9 cellular contexts compared by ENCODE assay signal in genomic region chr13:98503175-98504028, GRCh38.
A peak's percentile ranks its signal among the peaks of the same experiment; 100 is the strongest.
DNase-seq lines count a peak whose midpoint lies in the region; ATAC-seq and TF ChIP-seq lines count a peak whose summit lies in the region.
"Had no signal": no experiment of that assay in that cellular context is flagged by ENCODE, and none has a peak within 500 bp of the region (broad histone marks: within the 10 kb centered on the region; RNA-seq: fewer than 3 reads in every experiment).

No MANE protein-coding gene starts in this region.

- no peaks in the 10 kb centered on the region for H3K9me3 Mint-ChIP-seq in CD4-positive, CD25-positive, alpha-beta regulatory T cell
- no peaks in the 10 kb centered on the region for H3K9me3 Mint-ChIP-seq in activated naive CD8-positive, alpha-beta T cell treated with anti-CD3 and anti-CD28 coated beads, Interleukin-2, amount 50 U/mL, for 24 hours

- H3K4me3 ChIP-seq in CD4-positive, CD25-positive, alpha-beta regulatory T cell (ENCODE audit: low read depth, low read length): no peak overlapping the region
- peak overlapping the region; percentile 1 for H3K4me3 ChIP-seq in psoas muscle
- no peak overlapping the region for H3K4me3 ChIP-seq in BE2C (ENCODE audit: low read depth, low read length)

- intact Hi-C loops in left ventricle myocardium superior (cut with micrococcal nuclease) (loop anchor here (10.0 kb wide), 1 partner anchor 61 kb away; no protein-coding TSS in a partner anchor), psoas muscle (cut with DNase I) (no loop called here)

- H3K27ac Mint-ChIP-seq in CD4-positive, CD25-positive, alpha-beta regulatory T cell: peak overlapping the region in 2 of 3 donors; percentile 56 to 91
- peak overlapping the region; percentile 39 for H3K27ac Mint-ChIP-seq in activated naive CD8-positive, alpha-beta T cell treated with anti-CD3 and anti-CD28 coated beads, Interleukin-2, amount 50 U/mL, for 24 hours

- no peak for DNase-seq in CD4-positive, CD25-positive, alpha-beta regulatory T cell
- DNase-seq in activated naive CD8-positive, alpha-beta T cell treated with anti-CD3 and anti-CD28 coated beads, Interleukin-2, amount 50 U/mL, for 24 hours: no peak
- DNase-seq in left ventricle myocardium superior (no peak), psoas muscle (no peak), NCI-H187 (lab: John Stamatoyannopoulos, UW) (no peak), BE2C (no peak), A172 (ENCODE audit: low spot score) (no peak)
- DNase-seq in effector CD4-positive, alpha-beta T cell: no peak
- DNase-seq: stimulated activated CD4-positive, alpha-beta T cell treated with anti-CD3 and anti-CD28 coated beads, Interleukin-15, amount 100 ng/mL, for 24 hours had no signal

- H3K4me3 Mint-ChIP-seq in CD4-positive, CD25-positive, alpha-beta regulatory T cell: peak overlapping the region in 3 of 4 donors; percentile 6 to 27 (median 26)
- no peak overlapping the region for H3K4me3 Mint-ChIP-seq in activated naive CD8-positive, alpha-beta T cell treated with anti-CD3 and anti-CD28 coated beads, Interleukin-2, amount 50 U/mL, for 24 hours

- 34 to 42% (median 40%) methylated on average over 10 of the region's 10 CpGs for WGBS in psoas muscle, 3 donors

- H3K27me3 Mint-ChIP-seq in CD4-positive, CD25-positive, alpha-beta regulatory T cell: no peaks in the 10 kb centered on the region
- no peaks in the 10 kb centered on the region for H3K27me3 Mint-ChIP-seq in activated naive CD8-positive, alpha-beta T cell treated with anti-CD3 and anti-CD28 coated beads, Interleukin-2, amount 50 U/mL, for 24 hours

- no peaks in the 10 kb centered on the region for H3K9me3 ChIP-seq in CD4-positive, CD25-positive, alpha-beta regulatory T cell (ENCODE audit: control insufficient read depth in 2 of 2, low read length in 2 of 2)
- H3K9me3 ChIP-seq in psoas muscle (no peaks in the 10 kb centered on the region), BE2C (no peaks in the 10 kb centered on the region)

- H3K27me3 ChIP-seq in CD4-positive, CD25-positive, alpha-beta regulatory T cell (ENCODE audit: control insufficient read depth, insufficient read depth, low read length): no peaks in the 10 kb centered on the region
- no peaks in the 10 kb centered on the region for H3K27me3 ChIP-seq in psoas muscle (ENCODE audit: insufficient read depth in 3 of 3, low read length in 2 of 3)
- H3K27me3 ChIP-seq in BE2C: no peaks in the 10 kb centered on the region

- H3K4me1 Mint-ChIP-seq in CD4-positive, CD25-positive, alpha-beta regulatory T cell: peaks cover 25 to 83% (median 69%) of the 10 kb centered on the region in 4 donors
- H3K4me1 Mint-ChIP-seq in activated naive CD8-positive, alpha-beta T cell treated with anti-CD3 and anti-CD28 coated beads, Interleukin-2, amount 50 U/mL, for 24 hours: peaks cover 68% of the 10 kb centered on the region

- no peak for ATAC-seq in CD4-positive, CD25-positive, alpha-beta regulatory T cell (ENCODE audit: low read depth in 2 of 2)
- no peak for ATAC-seq in activated naive CD8-positive, alpha-beta T cell treated with anti-CD3 and anti-CD28 coated beads, Interleukin-2, amount 50 U/mL, for 24 hours
- ATAC-seq in left ventricle myocardium superior: peak; percentile 57
- peak; percentile 67 to 76 (median 72) for ATAC-seq in psoas muscle

- H3K36me3 Mint-ChIP-seq in CD4-positive, CD25-positive, alpha-beta regulatory T cell: peaks cover 24% of the 10 kb centered on the region
- peaks cover 34% of the 10 kb centered on the region for H3K36me3 Mint-ChIP-seq in activated naive CD8-positive, alpha-beta T cell treated with anti-CD3 and anti-CD28 coated beads, Interleukin-2, amount 50 U/mL, for 24 hours (ENCODE audit: low read depth)

- peaks cover 28% of the 10 kb centered on the region for H3K4me1 ChIP-seq in CD4-positive, CD25-positive, alpha-beta regulatory T cell (ENCODE audit: control insufficient read depth, insufficient read depth, low read length, poor library complexity, severe bottlenecking)
- H3K4me1 ChIP-seq in psoas muscle: peaks cover 42% of the 10 kb centered on the region
- H3K4me1 ChIP-seq in BE2C: peaks cover 38% of the 10 kb centered on the region

- no peak for TF ChIP-seq CTCF in psoas muscle (IDR thresholded peaks at IDR 0.05)
- TF ChIP-seq CTCF in BE2C (IDR thresholded peaks at IDR 0.05; ENCODE audit: low read depth, low read length): no peak

- peaks cover 34% of the 10 kb centered on the region for H3K36me3 ChIP-seq in CD4-positive, CD25-positive, alpha-beta regulatory T cell (ENCODE audit: control insufficient read depth, insufficient read depth, low read length)
- H3K36me3 ChIP-seq in psoas muscle (ENCODE audit: insufficient read depth in 1 of 2, low read depth in 1 of 2) (no peaks in the 10 kb centered on the region), BE2C (peaks cover 3% of the 10 kb centered on the region; the same call in 1 of the 2 replicates)

- no peak overlapping the region for H3K27ac ChIP-seq in CD4-positive, CD25-positive, alpha-beta regulatory T cell (ENCODE audit: insufficient read depth, low read length, poor library complexity, severe bottlenecking)
- peak overlapping the region; percentile 71 for H3K27ac ChIP-seq in psoas muscle

Comparison
In these comparisons a context has a peak if more than half of its experiments do, and no peak if none do; other contexts are left out.
1. ATAC-seq: peak in left ventricle myocardium superior (single experiment) and psoas muscle (4 of 4); none in CD4-positive, CD25-positive, alpha-beta regulatory T cell (0 of 2) and activated naive CD8-positive, alpha-beta T cell treated with anti-CD3 and anti-CD28 coated beads, Interleukin-2, amount 50 U/mL, for 24 hours (single experiment).